ENCODE assay signal across 14 cellular contexts in genomic region chr7:148877517-148877916, GRCh38.
"Had no signal": no experiment of that assay in that cellular context is flagged by ENCODE, and none has a peak within 500 bp of the region (broad histone marks: within the 10 kb centered on the region; RNA-seq: fewer than 3 reads in every experiment).

No MANE protein-coding gene starts in this region.

- H3K27me3 ChIP-seq: dorsolateral prefrontal cortex, neutrophil, tibial artery had no signal

- H3K4me3 Mint-ChIP-seq: activated naive CD4-positive, alpha-beta T cell treated with anti-CD3 and anti-CD28 coated beads, Interleukin-2, amount 10 ng/mL, durations not matched to agents 7 days and 5 days; T-cell had no signal

- H3K27ac Mint-ChIP-seq: T-cell had no signal

- H3K9me3 Mint-ChIP-seq: activated naive CD4-positive, alpha-beta T cell treated with anti-CD3 and anti-CD28 coated beads, Interleukin-2, amount 10 ng/mL, durations not matched to agents 7 days and 5 days; T-cell had no signal

- H3K27me3 Mint-ChIP-seq: activated naive CD4-positive, alpha-beta T cell treated with anti-CD3 and anti-CD28 coated beads, Interleukin-2, amount 10 ng/mL, durations not matched to agents 7 days and 5 days; T-cell had no signal

- DNase-seq: activated naive CD4-positive, alpha-beta T cell treated with anti-CD3 and anti-CD28 coated beads, Interleukin-2, amount 10 ng/mL, durations not matched to agents 7 days and 5 days; aorta; dorsolateral prefrontal cortex; glutamatergic neuron; left cardiac atrium; lower lobe of right lung; midbrain; posterior cingulate gyrus; right cardiac atrium; small intestine; T-cell; tibial artery had no signal

- H3K27ac ChIP-seq: dorsolateral prefrontal cortex, lower lobe of right lung, neutrophil, tibial artery had no signal

- ATAC-seq: esophagus mucosa, left cardiac atrium, lower lobe of right lung, right cardiac atrium had no signal

- H3K36me3 ChIP-seq: lower lobe of right lung, neutrophil, tibial artery had no signal

- H3K36me3 Mint-ChIP-seq: T-cell had no signal

- H3K9me3 ChIP-seq: lower lobe of right lung, neutrophil, tibial artery had no signal

- H3K4me1 ChIP-seq: tibial artery had no signal

- H3K4me3 ChIP-seq: dorsolateral prefrontal cortex, lower lobe of right lung, tibial artery had no signal
